In genomic region chrX:101391831-101392230, GRCh38 we compare ENCODE assay signal across 8 cellular contexts. TPM values are rescaled to one million over a fixed set of nuclear protein-coding genes. Genes with fewer than 3 reads are reported as not detected.
A peak's percentile ranks its signal among the peaks of the same experiment; 100 is the strongest.
DNase-seq lines count a peak whose midpoint lies in the region; ATAC-seq and TF ChIP-seq lines count a peak whose summit lies in the region.

No MANE protein-coding gene starts in this region.

- peaks cover 56% of the 10 kb centered on the region for H3K36me3 Mint-ChIP-seq in dendritic cell treated with granulocyte-macrophage colony-stimulating factor and Interleukin-4, amounts not matched to agents 40 ng/mL and 50 ng/mL, for 4 days (ENCODE audit: low read depth)
- H3K36me3 Mint-ChIP-seq in natural killer cell, result no peaks in the 10 kb centered on the region

- H3K4me1 Mint-ChIP-seq in dendritic cell treated with granulocyte-macrophage colony-stimulating factor and Interleukin-4, amounts not matched to agents 40 ng/mL and 50 ng/mL, for 4 days (ENCODE audit: low read depth), result peaks cover 19% of the 10 kb centered on the region
- peaks cover 8 to 14% of the 10 kb centered on the region in 2 donors for H3K4me1 Mint-ChIP-seq in natural killer cell

- H2AFZ ChIP-seq in KMS-11 (ENCODE audit: low read depth), result no peak overlapping the region

- no peaks in the 10 kb centered on the region for H3K27me3 ChIP-seq in BE2C
- no peaks in the 10 kb centered on the region for H3K27me3 ChIP-seq in KMS-11 (ENCODE audit: insufficient read depth, low read depth)

- H3K36me3 ChIP-seq in BE2C (peaks cover 36% of the 10 kb centered on the region), KMS-11 (ENCODE audit: insufficient read depth) (peaks cover 11% of the 10 kb centered on the region; the same call in 1 of the 2 replicates)

- H3K9me3 ChIP-seq in BE2C, result no peaks in the 10 kb centered on the region

- H4K20me1 ChIP-seq in KMS-11 (ENCODE audit: insufficient read depth), result no peaks in the 10 kb centered on the region

- peaks cover 27% of the 10 kb centered on the region for H3K79me2 ChIP-seq in KMS-11 (ENCODE audit: insufficient read depth, low read depth)

- DNase-seq in BE2C (no peak), natural killer cell (no peak), superior temporal gyrus (ENCODE audit: extremely low spot score) (no peak), UCSD-AML1 (lab: John Stamatoyannopoulos, UW; ENCODE audit: unreplicated experiment) (no peak), DMS79 (lab: John Stamatoyannopoulos, UW) (no peak)

- H3K9me3 Mint-ChIP-seq in dendritic cell treated with granulocyte-macrophage colony-stimulating factor and Interleukin-4, amounts not matched to agents 40 ng/mL and 50 ng/mL, for 4 days, result no peaks in the 10 kb centered on the region
- no peaks in the 10 kb centered on the region for H3K9me3 Mint-ChIP-seq in natural killer cell

- no peaks in the 10 kb centered on the region for H3K4me1 ChIP-seq in BE2C
- peaks cover 11% of the 10 kb centered on the region for H3K4me1 ChIP-seq in KMS-11 (ENCODE audit: low read depth, poor library complexity, severe bottlenecking)

- ATAC-seq in natural killer cell (no peak), HG02759 (IDR thresholded peaks at IDR 0.05; ENCODE audit: unreplicated experiment) (no peak)

- intact Hi-C loops in dendritic cell treated with granulocyte-macrophage colony-stimulating factor and Interleukin-4, amounts not matched to agents 40 ng/mL and 50 ng/mL, for 4 days (cut with micrococcal nuclease), result loop anchor here (2.0 kb wide), 2 partner anchors 15 to 43 kb away; partner anchors contain the start of genes GLA and TIMM8A
- intact Hi-C loops in natural killer cell (cut with micrococcal nuclease), result loop anchor here (2.0 kb wide), 2 partner anchors 15 to 43 kb away; partner anchors contain the start of genes GLA and TIMM8A

- no peak for TF ChIP-seq CTCF in BE2C (IDR thresholded peaks at IDR 0.05; ENCODE audit: low read depth, low read length)
- TF ChIP-seq CTCF in KMS-11 (conservative IDR thresholded peaks at IDR 0.05; ENCODE audit: low read depth, low read length), result no peak
- no peak for TF ChIP-seq CTCF in natural killer cell (IDR thresholded peaks at IDR 0.05)

- H3K4me2 ChIP-seq in KMS-11, result peak overlapping the region; percentile 68

- peak overlapping the region; percentile 91 for H3K4me3 Mint-ChIP-seq in dendritic cell treated with granulocyte-macrophage colony-stimulating factor and Interleukin-4, amounts not matched to agents 40 ng/mL and 50 ng/mL, for 4 days
- H3K4me3 Mint-ChIP-seq in natural killer cell, result peak overlapping the region; percentile 91

- H3K4me3 ChIP-seq in BE2C (ENCODE audit: low read depth, low read length), result peak overlapping the region; percentile 87
- no peak overlapping the region for H3K4me3 ChIP-seq in KMS-11 (IDR thresholded peaks at IDR 0.05; ENCODE audit: insufficient read depth, low read depth, low read length)

- peak overlapping the region; percentile 98 for H3K9ac ChIP-seq in KMS-11

- no peaks in the 10 kb centered on the region for H3K27me3 Mint-ChIP-seq in dendritic cell treated with granulocyte-macrophage colony-stimulating factor and Interleukin-4, amounts not matched to agents 40 ng/mL and 50 ng/mL, for 4 days
- H3K27me3 Mint-ChIP-seq in natural killer cell (ENCODE audit: low read depth in 2 of 2), result no peaks in the 10 kb centered on the region

- peak overlapping the region; percentile 92 for H3K27ac Mint-ChIP-seq in dendritic cell treated with granulocyte-macrophage colony-stimulating factor and Interleukin-4, amounts not matched to agents 40 ng/mL and 50 ng/mL, for 4 days
- peak overlapping the region; percentile 87 to 89 for H3K27ac Mint-ChIP-seq in natural killer cell

- H3K27ac ChIP-seq in KMS-11, result peak overlapping the region; percentile 91

RNA-seq across cellular contexts. Expression of gene RPL36A, which starts 1.0 kb away (rescaled TPM):
- polyA plus RNA-seq in BE2C (2012; ENCODE audit: insufficient read depth, insufficient read length, low read depth), result 364 TPM
- 100 to 1,000 TPM in 1 of 3 donors, 10 to 100 TPM in 2; 88.0 to 108 (median 91.5) TPM for total RNA-seq in natural killer cell

RNA-seq across cellular contexts. Expression of gene BTK, which starts 5.8 kb away (rescaled TPM):
- 0.37 TPM for polyA plus RNA-seq in BE2C (2012; ENCODE audit: insufficient read depth, insufficient read length, low read depth)
- total RNA-seq in natural killer cell, result 10 to 100 TPM in 1 of 3 donors, 1 to 10 TPM in 2; 4.4 to 48.2 (median 9.0) TPM

RNA-seq across cellular contexts. Expression of gene GLA, which starts 15.9 kb away (rescaled TPM):
- polyA plus RNA-seq in BE2C (2012; ENCODE audit: insufficient read depth, insufficient read length, low read depth), result 16.4 TPM
- 10 to 100 TPM; 34.9 to 71.9 (median 47.9) TPM for total RNA-seq in natural killer cell

RNA-seq across cellular contexts. Expression of gene HNRNPH2, which starts 16.2 kb away (rescaled TPM):
- 81.1 TPM for polyA plus RNA-seq in BE2C (2012; ENCODE audit: insufficient read depth, insufficient read length, low read depth)
- total RNA-seq in natural killer cell, result 10 to 100 TPM; 47.3 to 56.1 (median 52.9) TPM

RNA-seq across cellular contexts. Expression of gene TIMM8A, which starts 43.3 kb away (rescaled TPM):
- polyA plus RNA-seq in BE2C (2012; ENCODE audit: insufficient read depth, insufficient read length, low read depth), result 27.5 TPM
- total RNA-seq in natural killer cell, result 1 to 10 TPM; 6.0 to 7.4 (median 7.0) TPM
